Comparison of ENCODE assay signal across 17 cellular contexts in the genomic region with DNA sequence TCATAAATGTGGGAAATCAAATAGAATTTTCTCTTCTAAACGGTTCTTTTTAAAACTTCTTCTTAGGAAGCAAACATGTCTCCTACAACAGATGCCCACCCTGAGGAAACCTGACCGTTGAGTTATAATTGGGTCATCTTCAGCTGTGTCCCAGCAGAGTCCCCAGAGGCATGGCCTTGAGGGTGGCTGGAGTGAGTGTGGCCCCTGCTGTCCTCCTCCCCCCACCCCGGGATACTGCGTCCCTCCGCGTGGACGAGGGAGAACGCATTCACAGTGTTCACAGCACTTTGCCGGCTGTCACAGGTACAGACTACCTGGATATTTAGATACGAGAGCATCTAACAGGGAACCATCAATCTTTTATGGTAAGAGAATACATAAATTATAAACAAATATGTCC.
DNase-seq lines count a peak whose midpoint lies in the region; ATAC-seq, FAIRE-seq and TF ChIP-seq lines count a peak whose summit lies in the region.
"Had no signal": no experiment of that assay in that cellular context is flagged by ENCODE, and none has a peak within 500 bp of the region (broad histone marks: within the 10 kb centered on the region; RNA-seq: fewer than 3 reads in every experiment).

No MANE protein-coding gene starts in this region.

- H3K9ac ChIP-seq in H1 (replicated peaks in 1 of 4; ENCODE audit: extremely low read depth in 1 of 4, low read depth in 3 of 4, low read length in 3 of 4) = no peak overlapping the region
- H3K9ac ChIP-seq in neural cell (ENCODE audit: low read length) = peak overlapping the region; percentile 44

- POLR2A ChIA-PET in H1 (lab: Charles Lee; ENCODE audit: partially characterized antibody) = no interaction called here

- no peak for TF ChIP-seq CTCF in WERI-Rb-1 (IDR thresholded peaks at IDR 0.05; ENCODE audit: low read depth, low read length)
- no peak for TF ChIP-seq CTCF in H1 (IDR thresholded peaks at IDR 0.05; ENCODE audit: control extremely low read depth in 1 of 3, insufficient read depth in 1 of 3, low read depth in 1 of 3, low read length in 3 of 3)
- TF ChIP-seq CTCF in neural cell (IDR thresholded peaks at IDR 0.05; ENCODE audit: poor library complexity, severe bottlenecking) = no peak
- TF ChIP-seq CTCF in body of pancreas (IDR thresholded peaks at IDR 0.05) = no peak
- no peak for TF ChIP-seq CTCF in mesothelial cell of epicardium (IDR thresholded peaks at IDR 0.05; ENCODE audit: unreplicated experiment)

- no peak overlapping the region for H3K23ac ChIP-seq in H1 (ENCODE audit: insufficient read length)

- no peak overlapping the region for H3K4me3 Mint-ChIP-seq in mesothelial cell of epicardium
- H3K4me3 Mint-ChIP-seq: CD8-positive, alpha-beta memory T cell; HFFc6 had no signal

- no peaks in the 10 kb centered on the region for H3K79me1 ChIP-seq in H1 (ENCODE audit: low read depth, low read length)

- TF ChIP-seq EP300 in H1 (IDR thresholded peaks at IDR 0.05; ENCODE audit: borderline replicate concordance in 1 of 2, low read depth in 2 of 2, low read length in 2 of 2) (no peak), neural cell (conservative IDR thresholded peaks at IDR 0.05; ENCODE audit: poor library complexity, severe bottlenecking) (no peak)

- no peak for TF ChIP-seq RAD21 in H1 (IDR thresholded peaks at IDR 0.05 in 1 of 2, conservative IDR thresholded peaks at IDR 0.05 in 1 of 2; ENCODE audit: low read depth in 2 of 2, low read length in 2 of 2)
- no peak for TF ChIP-seq RAD21 in neural cell (conservative IDR thresholded peaks at IDR 0.05)

- H3K9me2 ChIP-seq in neural cell (ENCODE audit: insufficient read depth, low read length) = no peaks in the 10 kb centered on the region

- 91% methylated on average over 10 of the region's 10 CpGs; no CpG with 5 or more reads in 1 of the 2 experiments for WGBS in H1 (ENCODE audit: extremely low coverage in 1 of 2, insufficient coverage in 1 of 2, insufficient read length in 1 of 2, insufficient replicate concordance in 2 of 2, low coverage in 1 of 2, low lambda C conversion rate in 2 of 2, missing lambda C conversion rate in 1 of 2), 2 experiments
- 38 to 56% methylated on average over 10 of the region's 10 CpGs for WGBS in body of pancreas, 2 donors

- no peak overlapping the region for H3K14ac ChIP-seq in H1 (ENCODE audit: insufficient read length)

- H3K4me1 ChIP-seq in H1 (replicated peaks in 1 of 4; ENCODE audit: control insufficient read depth in 3 of 4, insufficient read depth in 4 of 4, low read length in 3 of 4) (peaks cover 7 to 20% (median 13%) of the 10 kb centered on the region in 4 experiments), body of pancreas (no peaks in the 10 kb centered on the region)
- H3K4me1 ChIP-seq: A549, BE2C, Caco-2 had no signal

- H3K18ac ChIP-seq in H1 (ENCODE audit: extremely low read depth, low read length) = no peak overlapping the region

- H3K27ac ChIP-seq in WERI-Rb-1 = no peak overlapping the region
- H3K27ac ChIP-seq in H1 (ENCODE audit: low read depth, low read length) = no peak overlapping the region
- peak overlapping the region; percentile 44 for H3K27ac ChIP-seq in neural cell (ENCODE audit: low read length)
- H3K27ac ChIP-seq in body of pancreas = no peak overlapping the region
- H3K27ac ChIP-seq: A549 had no signal

- no peak overlapping the region for H2AFZ ChIP-seq in H1 (ENCODE audit: low read length)
- peak overlapping the region; percentile 7 for H2AFZ ChIP-seq in neural cell (ENCODE audit: low read depth, low read length)

- peaks cover 13% of the 10 kb centered on the region for H3K23me2 ChIP-seq in H1 (ENCODE audit: low read depth, low read length)

- peaks cover 16% of the 10 kb centered on the region for H3K27me3 ChIP-seq in WERI-Rb-1 (ENCODE audit: insufficient read depth, low read depth, severe bottlenecking)
- no peaks in the 10 kb centered on the region for H3K27me3 ChIP-seq in H1 (replicated peaks in 1 of 4; ENCODE audit: control insufficient read depth in 3 of 4, extremely low read depth in 1 of 4, insufficient read depth in 3 of 4, low read length in 3 of 4)
- no peaks in the 10 kb centered on the region for H3K27me3 ChIP-seq in neural cell (ENCODE audit: insufficient read depth, low read depth, low read length)
- no peaks in the 10 kb centered on the region for H3K27me3 ChIP-seq in body of pancreas
- H3K27me3 ChIP-seq: BE2C had no signal

- H2AK5ac ChIP-seq in H1 (ENCODE audit: low read depth, low read length) = no peak overlapping the region

- 0 out of 2 replicates have a peak overlapping the region, but pooled peaks have one; percentile 39 for H2BK12ac ChIP-seq in H1 (ENCODE audit: low read depth, low read length)

- H3K9me3 ChIP-seq in WERI-Rb-1 (ENCODE audit: severe bottlenecking) (peaks cover 7% of the 10 kb centered on the region), H1 (ENCODE audit: insufficient read depth in 2 of 2, low read depth in 1 of 2, low read length in 1 of 2) (peaks cover 7 to 9% of the 10 kb centered on the region in 2 experiments), neural cell (ENCODE audit: low read length) (no peaks in the 10 kb centered on the region), body of pancreas (no peaks in the 10 kb centered on the region)
- H3K9me3 ChIP-seq: A549, BE2C, Caco-2 had no signal

- H4K8ac ChIP-seq in H1 (ENCODE audit: extremely low read depth, insufficient read depth, low read length) = no peak overlapping the region

- H3K4me3 ChIP-seq in WERI-Rb-1 (ENCODE audit: low read depth, low read length) (peak overlapping the region; percentile 12), H1 (ENCODE audit: extremely low read depth in 1 of 4, insufficient read depth in 2 of 4, low read depth in 3 of 4, low read length in 4 of 4) (no peak overlapping the region), neural cell (ENCODE audit: low read length) (peak overlapping the region; percentile 44), body of pancreas (no peak overlapping the region)
- H3K4me3 ChIP-seq: A549 had no signal

- H3K4me2 ChIP-seq in H1 (ENCODE audit: insufficient read depth in 1 of 2, low read depth in 2 of 2, low read length in 2 of 2) = no peak overlapping the region
- peak overlapping the region; percentile 45 for H3K4me2 ChIP-seq in neural cell (ENCODE audit: low read length)

- H2BK5ac ChIP-seq in H1 (ENCODE audit: low read depth, low read length) = no peak overlapping the region

- intact Hi-C loops in body of pancreas (cut with DNase I) = no loop called here

- TF ChIP-seq POLR2A in H1 (IDR thresholded peaks at IDR 0.05; ENCODE audit: control extremely low read depth in 1 of 2, low read depth in 2 of 2, low read length in 2 of 2) (no peak), body of pancreas (IDR thresholded peaks at IDR 0.05) (no peak)

- H3K36me3 ChIP-seq in WERI-Rb-1 (no peaks in the 10 kb centered on the region), H1 (ENCODE audit: control insufficient read depth in 2 of 4, insufficient read depth in 4 of 4, low read length in 3 of 4) (no peaks in the 10 kb centered on the region; a peak in 2 of 8 replicates), neural cell (ENCODE audit: insufficient read depth, low read length) (no peaks in the 10 kb centered on the region), body of pancreas (replicated peaks in 1 of 2; ENCODE audit: insufficient read depth in 1 of 2, low read depth in 2 of 2) (no peaks in the 10 kb centered on the region)
- H3K36me3 ChIP-seq: BE2C had no signal

- H3K4me1 Mint-ChIP-seq in mesothelial cell of epicardium = no peaks in the 10 kb centered on the region
- H3K4me1 Mint-ChIP-seq: CD8-positive, alpha-beta memory T cell had no signal

- H4K91ac ChIP-seq in H1 (replicated peaks; ENCODE audit: insufficient read length, low read length) = peak overlapping the region; percentile 44

- H2BK120ac ChIP-seq in H1 (replicated peaks; ENCODE audit: low read depth, low read length) = no peak overlapping the region

- H2BK15ac ChIP-seq in H1 (ENCODE audit: low read length) = no peak overlapping the region

- H4K5ac ChIP-seq in H1 (ENCODE audit: insufficient read length, low read depth, low read length) = no peak overlapping the region

- DNase-seq in WERI-Rb-1 = no peak
- DNase-seq in H1 (ENCODE audit: low read depth in 1 of 2, low spot score in 2 of 2) = no peak
- DNase-seq in retina = peak; percentile 74
- DNase-seq in body of pancreas = no peak
- DNase-seq in mesothelial cell of epicardium (ENCODE audit: low spot score in 2 of 2, unreplicated experiment in 2 of 2) = no peak
- DNase-seq in putamen (ENCODE audit: low spot score) = no peak
- DNase-seq: BE2C; Caco-2; CD8-positive, alpha-beta memory T cell; DND-41; GDM1; HCEC 1CT; HFFc6 had no signal

- H3K79me2 ChIP-seq in H1 (ENCODE audit: control insufficient read depth in 1 of 2, insufficient read depth in 2 of 2, low read length in 2 of 2) (0 out of 4 replicates have a peak, but pooled peaks cover 0 to 1% of the 10 kb centered on the region in 2 experiments), neural cell (replicated peaks; ENCODE audit: insufficient read depth, low read length) (no peaks in the 10 kb centered on the region)

- H3K27me3 Mint-ChIP-seq in mesothelial cell of epicardium (ENCODE audit: low read depth) = peaks cover 17% of the 10 kb centered on the region

- peaks cover 13% of the 10 kb centered on the region for H3K9me3 Mint-ChIP-seq in mesothelial cell of epicardium

- H2BK20ac ChIP-seq in H1 (ENCODE audit: low read length) = 0 out of 2 replicates have a peak overlapping the region, but pooled peaks have one; percentile 21

- no peaks in the 10 kb centered on the region for H3F3A ChIP-seq in neural cell (ENCODE audit: insufficient read depth, low read length, poor library complexity, severe bottlenecking)

- CTCF ChIA-PET in H1 (lab: Charles Lee; ENCODE audit: partially characterized antibody) = no interaction called here

- no peaks in the 10 kb centered on the region for H3K36me3 Mint-ChIP-seq in mesothelial cell of epicardium
- H3K36me3 Mint-ChIP-seq: CD8-positive, alpha-beta memory T cell had no signal

- ATAC-seq in body of pancreas = no peak
- ATAC-seq: A549 had no signal

- no peak overlapping the region for H3K4ac ChIP-seq in H1 (replicated peaks; ENCODE audit: insufficient read length, low read depth, low read length)

- H3K27ac Mint-ChIP-seq in mesothelial cell of epicardium = no peak overlapping the region
- H3K27ac Mint-ChIP-seq: CD8-positive, alpha-beta memory T cell; HFFc6 had no signal

- no peak for FAIRE-seq in H1 (lab: Jason Lieb, UNC)
- FAIRE-seq: A549, GM12892, GM19239 had no signal

- H3K56ac ChIP-seq in H1 (replicated peaks; ENCODE audit: insufficient read length, low read depth, low read length) = no peak overlapping the region

- H4K20me1 ChIP-seq in H1 (replicated peaks in 1 of 2; ENCODE audit: control insufficient read depth in 1 of 2, insufficient read depth in 2 of 2, low read length in 2 of 2) (no peaks in the 10 kb centered on the region), neural cell (ENCODE audit: insufficient read depth) (no peaks in the 10 kb centered on the region)

TF ChIP-seq in H1, 55 proteins besides CTCF, POLR2A, EP300 and RAD21 (continues in another document):
- TF ChIP-seq SIN3A (conservative IDR thresholded peaks at IDR 0.05 in 1 of 2, IDR thresholded peaks at IDR 0.05 in 1 of 2; ENCODE audit: low read depth in 1 of 2, low read length in 2 of 2) = no peak
- TF ChIP-seq SP2 (IDR thresholded peaks at IDR 0.05; ENCODE audit: low read length) = no peak

TF ChIP-seq in neural cell, 6 proteins besides CTCF, POLR2A, EP300 and RAD21 (continues in another document):
- no peak for TF ChIP-seq EZH2 (IDR thresholded peaks at IDR 0.05; ENCODE audit: borderline replicate concordance, insufficient read depth, low read length, poor library complexity, severe bottlenecking)

Comparison
In these comparisons a context has a peak if more than half of its experiments do, and no peak if none do; other contexts are left out.
1. H3K4me3 ChIP-seq: peak in WERI-Rb-1 (single experiment) and neural cell (single experiment); none in H1 (0 of 4) and body of pancreas (0 of 2).